21 cellular contexts compared by ENCODE assay signal in the genomic region with DNA sequence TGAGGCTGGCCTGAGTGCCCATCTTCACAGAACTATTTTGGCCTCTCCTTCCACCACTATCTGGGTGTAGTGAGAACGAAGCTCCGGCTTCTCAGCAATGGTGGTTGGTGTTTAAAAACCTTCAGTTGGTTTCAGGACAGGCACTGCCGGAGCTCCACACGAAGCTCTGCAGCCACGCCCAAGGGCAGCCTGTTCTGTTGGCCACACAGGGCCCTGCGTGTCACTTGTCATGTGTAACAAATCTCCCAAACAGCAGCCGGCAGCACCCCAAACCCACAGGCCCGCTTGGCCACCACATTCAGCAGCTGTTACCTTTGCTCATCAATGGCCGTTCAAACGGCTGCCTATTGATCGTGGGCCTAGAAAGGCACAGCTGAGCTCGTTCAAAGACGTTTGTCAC.
"Had no signal": no experiment of that assay in that cellular context is flagged by ENCODE, and none has a peak within 500 bp of the region (broad histone marks: within the 10 kb centered on the region; RNA-seq: fewer than 3 reads in every experiment).

No MANE protein-coding gene starts in this region.

- H3K4me1 ChIP-seq: pancreas, testis had no signal

- ATAC-seq: heart left ventricle; natural killer cell treated with Interleukin-12 subunit alpha and Interleukin-12 subunit beta and Interleukin-15 and Interleukin-18, amount 100 ng/mL, for 72 hours; pancreas; right cardiac atrium; stimulated activated naive B cell treated with anti-CD40 and anti-IgM and Interleukin-4, amounts not matched to agents 10 μg/mL and 1 μg/mL and 100 μg/mL, for 72 hours had no signal

- H3K9me3 ChIP-seq: heart left ventricle, neutrophil, pancreas, testis, upper lobe of left lung had no signal

- DNase-seq: activated CD4-positive, alpha-beta T cell treated with anti-CD3 and anti-CD28 coated beads, Interleukin-2, amount 50 U/mL, for 4 hours; activated naive CD4-positive, alpha-beta T cell treated with anti-CD3 and anti-CD28 coated beads, Interleukin-2, amount 10 ng/mL, durations not matched to agents 7 days and 5 days; activated T-cell treated with anti-CD3 and anti-CD28 coated beads, Interleukin-2, amount 50 U/mL, for 48 hours; amygdala; cerebellar nuclear complex; cortex of kidney; pancreas; small intestine; stimulated activated CD4-positive, alpha-beta T cell treated with anti-CD3 and anti-CD28 coated beads, Interleukin-15, amount 100 ng/mL, for 24 hours; stimulated activated CD4-positive, alpha-beta T cell treated with anti-CD3 and anti-CD28 coated beads, Interleukin-2, amount 100 ng/mL, for 48 hours; stimulated activated CD8-positive, alpha-beta memory T cell treated with anti-CD3 and anti-CD28 coated beads, Interleukin-4, amount 100 ng/mL, for 48 hours; stimulated activated naive B cell treated with anti-CD40 and anti-IgM and Interleukin-4, amounts not matched to agents 10 μg/mL and 1 μg/mL and 100 μg/mL, for 72 hours; T-helper 1 cell; testis had no signal

- H3K36me3 ChIP-seq: heart left ventricle, neutrophil, pancreas, upper lobe of left lung had no signal

- H3K36me3 Mint-ChIP-seq: activated naive CD4-positive, alpha-beta T cell treated with anti-CD3 and anti-CD28 coated beads, Interleukin-2, amount 10 ng/mL, durations not matched to agents 7 days and 5 days; mesothelial cell of epicardium; natural killer cell treated with Interleukin-12 subunit alpha and Interleukin-12 subunit beta and Interleukin-15 and Interleukin-18, amount 100 ng/mL, for 72 hours; stimulated activated naive B cell treated with anti-CD40 and anti-IgM and Interleukin-4, amounts not matched to agents 10 μg/mL and 1 μg/mL and 100 μg/mL, for 72 hours had no signal

- H3K4me3 Mint-ChIP-seq: activated naive CD4-positive, alpha-beta T cell treated with anti-CD3 and anti-CD28 coated beads, Interleukin-2, amount 10 ng/mL, durations not matched to agents 7 days and 5 days; mesothelial cell of epicardium; natural killer cell treated with Interleukin-12 subunit alpha and Interleukin-12 subunit beta and Interleukin-15 and Interleukin-18, amount 100 ng/mL, for 72 hours; stimulated activated naive B cell treated with anti-CD40 and anti-IgM and Interleukin-4, amounts not matched to agents 10 μg/mL and 1 μg/mL and 100 μg/mL, for 72 hours had no signal

- H3K27ac ChIP-seq: epithelial cell of prostate, heart left ventricle, neutrophil, pancreas, testis, upper lobe of left lung had no signal

- H3K27ac Mint-ChIP-seq: activated naive CD4-positive, alpha-beta T cell treated with anti-CD3 and anti-CD28 coated beads, Interleukin-2, amount 10 ng/mL, durations not matched to agents 7 days and 5 days; mesothelial cell of epicardium; natural killer cell treated with Interleukin-12 subunit alpha and Interleukin-12 subunit beta and Interleukin-15 and Interleukin-18, amount 100 ng/mL, for 72 hours; stimulated activated naive B cell treated with anti-CD40 and anti-IgM and Interleukin-4, amounts not matched to agents 10 μg/mL and 1 μg/mL and 100 μg/mL, for 72 hours had no signal

- H3K4me1 Mint-ChIP-seq: mesothelial cell of epicardium had no signal

- H3K4me3 ChIP-seq: heart left ventricle, pancreas, testis, upper lobe of left lung had no signal

- H3K27me3 ChIP-seq: neutrophil, pancreas, testis, upper lobe of left lung had no signal

- H3K9me3 Mint-ChIP-seq: mesothelial cell of epicardium had no signal
